Comparison of ENCODE assay signal across 20 cellular contexts in genomic region chr1:26389604-26390247, GRCh38. TPM values are rescaled to one million over a fixed set of nuclear protein-coding genes. Genes with fewer than 3 reads are reported as not detected.
DNase-seq lines count a peak whose midpoint lies in the region; ATAC-seq lines count a peak whose summit lies in the region.
"Had no signal": no experiment of that assay in that cellular context is flagged by ENCODE, and none has a peak within 500 bp of the region (broad histone marks: within the 10 kb centered on the region; RNA-seq: fewer than 3 reads in every experiment).

No MANE protein-coding gene starts in this region.

- no peak overlapping the region for H3K9ac ChIP-seq in neuronal stem cell (ENCODE audit: low read depth, low read length, poor library complexity)
- H3K9ac ChIP-seq: BLaER1 had no signal

- ATAC-seq in activated CD8-positive, alpha-beta memory T cell treated with anti-CD3 and anti-CD28 coated beads, Interleukin-2, amount 10 ng/mL, durations not matched to agents 7 days and 5 days: peak; percentile 22
- peak; percentile 64 for ATAC-seq in activated CD8-positive, alpha-beta T cell treated with anti-CD3 and anti-CD28 coated beads, Interleukin-2, amount 10 ng/mL, durations not matched to agents 7 days and 5 days
- ATAC-seq in GM21528 (IDR thresholded peaks at IDR 0.05; ENCODE audit: low FRiP score, unreplicated experiment): no peak

- no peaks in the 10 kb centered on the region for H3K36me3 ChIP-seq in neuronal stem cell (replicated peaks in 1 of 2; ENCODE audit: control insufficient read depth in 2 of 2, insufficient read depth in 2 of 2, low read length in 2 of 2)
- H3K36me3 ChIP-seq: BLaER1, HAP-1 had no signal

- H3K4me1 ChIP-seq in neuronal stem cell (ENCODE audit: control insufficient read depth in 2 of 2, insufficient read depth in 1 of 2, low read depth in 1 of 2, low read length in 2 of 2): peaks cover 14 to 23% of the 10 kb centered on the region in 2 donors
- H3K4me1 ChIP-seq: HAP-1 had no signal

- H3K27me3 Mint-ChIP-seq in activated CD8-positive, alpha-beta memory T cell treated with anti-CD3 and anti-CD28 coated beads, Interleukin-2, amount 10 ng/mL, durations not matched to agents 7 days and 5 days: no peaks in the 10 kb centered on the region
- peaks cover 3% of the 10 kb centered on the region for H3K27me3 Mint-ChIP-seq in activated CD8-positive, alpha-beta T cell treated with anti-CD3 and anti-CD28 coated beads, Interleukin-2, amount 10 ng/mL, durations not matched to agents 7 days and 5 days (ENCODE audit: low read depth)

- peak overlapping the region; percentile 46 for H2BK15ac ChIP-seq in neuronal stem cell (ENCODE audit: low read length)

- no peaks in the 10 kb centered on the region for H3K79me1 ChIP-seq in neuronal stem cell (ENCODE audit: low read depth, low read length)

- H3K9me3 ChIP-seq in neuronal stem cell (replicated peaks in 1 of 2; ENCODE audit: control insufficient read depth in 2 of 2, insufficient read depth in 1 of 2, low read depth in 1 of 2, low read length in 2 of 2): no peaks in the 10 kb centered on the region
- H3K9me3 ChIP-seq: BLaER1, HAP-1 had no signal

- no CpG with 5 or more reads among the region's 4 CpGs for WGBS in neuronal stem cell (ENCODE audit: extremely low coverage in 2 of 2, insufficient read length in 2 of 2, insufficient replicate concordance in 1 of 2), 2 donors

- no peak overlapping the region for H2BK120ac ChIP-seq in neuronal stem cell (ENCODE audit: low read depth, low read length)

- no peaks in the 10 kb centered on the region for H3K27me3 ChIP-seq in neuronal stem cell (ENCODE audit: control insufficient read depth in 3 of 3, insufficient read depth in 3 of 3, low read depth in 1 of 3, low read length in 3 of 3)
- H3K27me3 ChIP-seq: BLaER1 had no signal

- peak overlapping the region; percentile 31 for H2AFZ ChIP-seq in neuronal stem cell (ENCODE audit: low read length)

- H3K9me3 Mint-ChIP-seq in activated CD8-positive, alpha-beta memory T cell treated with anti-CD3 and anti-CD28 coated beads, Interleukin-2, amount 10 ng/mL, durations not matched to agents 7 days and 5 days (ENCODE audit: low read depth): no peaks in the 10 kb centered on the region
- no peaks in the 10 kb centered on the region for H3K9me3 Mint-ChIP-seq in activated CD8-positive, alpha-beta T cell treated with anti-CD3 and anti-CD28 coated beads, Interleukin-2, amount 10 ng/mL, durations not matched to agents 7 days and 5 days (ENCODE audit: insufficient read depth)

- POLR2A ChIA-PET in activated CD8-positive, alpha-beta T cell treated with anti-CD3 and anti-CD28 coated beads, Interleukin-2, amount 10 ng/mL, durations not matched to agents 7 days and 5 days (lab: Charles Lee): interaction anchor here (0.7 kb wide), 1 partner anchor 31 kb away, joined by 3 read pairs; no protein-coding TSS in a partner anchor

- H3K4me3 Mint-ChIP-seq in activated CD8-positive, alpha-beta memory T cell treated with anti-CD3 and anti-CD28 coated beads, Interleukin-2, amount 10 ng/mL, durations not matched to agents 7 days and 5 days: no peak overlapping the region
- peak overlapping the region; percentile 34 for H3K4me3 Mint-ChIP-seq in activated CD8-positive, alpha-beta T cell treated with anti-CD3 and anti-CD28 coated beads, Interleukin-2, amount 10 ng/mL, durations not matched to agents 7 days and 5 days

- peak overlapping the region; percentile 84 for H3K27ac Mint-ChIP-seq in activated CD8-positive, alpha-beta memory T cell treated with anti-CD3 and anti-CD28 coated beads, Interleukin-2, amount 10 ng/mL, durations not matched to agents 7 days and 5 days
- H3K27ac Mint-ChIP-seq in activated CD8-positive, alpha-beta T cell treated with anti-CD3 and anti-CD28 coated beads, Interleukin-2, amount 10 ng/mL, durations not matched to agents 7 days and 5 days: peak overlapping the region; percentile 81

- no peak overlapping the region for H4K91ac ChIP-seq in neuronal stem cell (ENCODE audit: low read depth, low read length, poor library complexity)

- CTCF ChIA-PET in activated CD8-positive, alpha-beta memory T cell treated with anti-CD3 and anti-CD28 coated beads, Interleukin-2, amount 10 ng/mL, durations not matched to agents 7 days and 5 days (lab: Charles Lee): interaction anchor here (0.8 to 13.6 kb wide), 16 partner anchors 12 to 246 kb away, joined by 3 to 180 read pairs (median 10); partner anchors contain the start of genes C1orf232, CEP85, SH3BGRL3 and ZNF593
- CTCF ChIA-PET in activated CD8-positive, alpha-beta T cell treated with anti-CD3 and anti-CD28 coated beads, Interleukin-2, amount 10 ng/mL, durations not matched to agents 7 days and 5 days (lab: Charles Lee): interaction anchor here (0.8 to 9.2 kb wide), 13 partner anchors 13 to 220 kb away, joined by 3 to 141 read pairs (median 17); partner anchors contain the start of gene ZNF593

- H3K18ac ChIP-seq in neuronal stem cell (ENCODE audit: low read length): peak overlapping the region; percentile 30

- no peaks in the 10 kb centered on the region for H3K36me3 Mint-ChIP-seq in activated CD8-positive, alpha-beta memory T cell treated with anti-CD3 and anti-CD28 coated beads, Interleukin-2, amount 10 ng/mL, durations not matched to agents 7 days and 5 days
- H3K36me3 Mint-ChIP-seq in activated CD8-positive, alpha-beta T cell treated with anti-CD3 and anti-CD28 coated beads, Interleukin-2, amount 10 ng/mL, durations not matched to agents 7 days and 5 days (ENCODE audit: low read depth): no peaks in the 10 kb centered on the region

- peak overlapping the region; percentile 68 for H2BK5ac ChIP-seq in neuronal stem cell (ENCODE audit: low read length)

- peak overlapping the region; percentile 6 for H3K23ac ChIP-seq in neuronal stem cell (ENCODE audit: low read depth, low read length, poor library complexity)

- H3K27ac ChIP-seq in neuronal stem cell (replicated peaks; ENCODE audit: low read length): no peak overlapping the region
- H3K27ac ChIP-seq: BLaER1 had no signal

- H4K8ac ChIP-seq in neuronal stem cell (ENCODE audit: low read depth, low read length): peak overlapping the region; percentile 56

- DNase-seq in activated CD8-positive, alpha-beta memory T cell treated with anti-CD3 and anti-CD28 coated beads, Interleukin-2, amount 10 ng/mL, durations not matched to agents 7 days and 5 days: peak; percentile 65
- no peak for DNase-seq in activated CD8-positive, alpha-beta memory T cell treated with anti-CD3 and anti-CD28 coated beads for 24 hours
- DNase-seq in activated CD8-positive, alpha-beta T cell treated with anti-CD3 and anti-CD28 coated beads, Interleukin-2, amount 10 ng/mL, durations not matched to agents 7 days and 5 days: peak; percentile 64
- no peak for DNase-seq in neuronal stem cell (ENCODE audit: low spot score)
- DNase-seq in NCI-H1417 treated with DMSO at 0.1 percent for 48 hours (lab: John Stamatoyannopoulos, UW): no peak
- DNase-seq: DMS79 treated with DMSO at 0.1 percent for 48 hours; IMR-90; NCI-H1105 treated with DMSO at 0.1 percent for 48 hours; NCI-H187; NCI-H446; NCI-H69; NK-92 treated with Interleukin-12 subunit alpha and Interleukin-12 subunit beta, amount 100 ng/mL, for 24 hours; SHP77 had no signal

- H3K4me2 ChIP-seq in neuronal stem cell (ENCODE audit: insufficient read depth, low read length, poor library complexity, severe bottlenecking): no peak overlapping the region
- H3K4me2 ChIP-seq: BLaER1 had no signal

- peak overlapping the region; percentile 59 for H2AK5ac ChIP-seq in neuronal stem cell (ENCODE audit: low read depth, low read length)

- no peak overlapping the region for H2BK12ac ChIP-seq in neuronal stem cell (ENCODE audit: low read length)

- H3K14ac ChIP-seq in neuronal stem cell (ENCODE audit: low read length): no peak overlapping the region

- no peak overlapping the region for H3K4ac ChIP-seq in neuronal stem cell (ENCODE audit: low read length)

- H3K4me3 ChIP-seq in neuronal stem cell (ENCODE audit: low read length in 2 of 2): no peak overlapping the region
- H3K4me3 ChIP-seq: BLaER1, HAP-1 had no signal

- H3K4me1 Mint-ChIP-seq in activated CD8-positive, alpha-beta memory T cell treated with anti-CD3 and anti-CD28 coated beads, Interleukin-2, amount 10 ng/mL, durations not matched to agents 7 days and 5 days: peaks cover 69% of the 10 kb centered on the region
- peaks cover 72% of the 10 kb centered on the region for H3K4me1 Mint-ChIP-seq in activated CD8-positive, alpha-beta T cell treated with anti-CD3 and anti-CD28 coated beads, Interleukin-2, amount 10 ng/mL, durations not matched to agents 7 days and 5 days (ENCODE audit: low read depth)

RNA-seq across cellular contexts. Expression of gene ZNF683, which starts 17.2 kb away (rescaled TPM):
- total RNA-seq in activated CD8-positive, alpha-beta memory T cell treated with anti-CD3 and anti-CD28 coated beads, Interleukin-2, amount 10 ng/mL, durations not matched to agents 7 days and 5 days: 10 to 100 TPM in 1 of 2 experiments, 1 to 10 TPM in 1; 7.0 to 26.3 TPM
- total RNA-seq in activated CD8-positive, alpha-beta T cell treated with anti-CD3 and anti-CD28 coated beads, Interleukin-2, amount 10 ng/mL, durations not matched to agents 7 days and 5 days: 10 to 100 TPM; 24.0 to 26.6 TPM
- not detected for polyA plus RNA-seq in neuronal stem cell (2013, experiment 1 of 2)
- polyA plus RNA-seq in neuronal stem cell (2013, experiment 2 of 2): not detected
- total RNA-seq: A172, HT-29, IMR-90, LHCN-M2, OCI-LY7 had no signal
- polyA plus RNA-seq: IMR-90 had no signal

RNA-seq across cellular contexts. Expression of gene LIN28A, which starts 20.9 kb away (rescaled TPM):
- total RNA-seq in activated CD8-positive, alpha-beta memory T cell treated with anti-CD3 and anti-CD28 coated beads, Interleukin-2, amount 10 ng/mL, durations not matched to agents 7 days and 5 days: not detected
- not detected for total RNA-seq in activated CD8-positive, alpha-beta T cell treated with anti-CD3 and anti-CD28 coated beads, Interleukin-2, amount 10 ng/mL, durations not matched to agents 7 days and 5 days
- 961 TPM for polyA plus RNA-seq in neuronal stem cell (2013, experiment 1 of 2)
- 962 TPM for polyA plus RNA-seq in neuronal stem cell (2013, experiment 2 of 2)
- total RNA-seq: A172, HT-29, IMR-90, OCI-LY7 had no signal
- polyA plus RNA-seq: IMR-90 had no signal

RNA-seq across cellular contexts. Expression of gene CRYBG2, which starts 35.8 kb away (rescaled TPM):
- total RNA-seq in activated CD8-positive, alpha-beta memory T cell treated with anti-CD3 and anti-CD28 coated beads, Interleukin-2, amount 10 ng/mL, durations not matched to agents 7 days and 5 days: 1 to 10 TPM; 5.7 to 8.6 TPM
- 1 to 10 TPM; 7.6 to 8.7 TPM for total RNA-seq in activated CD8-positive, alpha-beta T cell treated with anti-CD3 and anti-CD28 coated beads, Interleukin-2, amount 10 ng/mL, durations not matched to agents 7 days and 5 days
- 7.8 TPM for polyA plus RNA-seq in neuronal stem cell (2013, experiment 1 of 2)
- polyA plus RNA-seq in neuronal stem cell (2013, experiment 2 of 2): 9.1 TPM
- total RNA-seq: IMR-90, LHCN-M2 had no signal
- polyA plus RNA-seq: IMR-90 had no signal

RNA-seq across cellular contexts. Expression of gene DHDDS, which starts 42.4 kb away (rescaled TPM):
- 10 to 100 TPM; 49.2 to 54.0 TPM for total RNA-seq in activated CD8-positive, alpha-beta memory T cell treated with anti-CD3 and anti-CD28 coated beads, Interleukin-2, amount 10 ng/mL, durations not matched to agents 7 days and 5 days
- 10 to 100 TPM; 48.3 to 49.5 TPM for total RNA-seq in activated CD8-positive, alpha-beta T cell treated with anti-CD3 and anti-CD28 coated beads, Interleukin-2, amount 10 ng/mL, durations not matched to agents 7 days and 5 days
- polyA plus RNA-seq in neuronal stem cell (2013, experiment 1 of 2): 20.8 TPM
- polyA plus RNA-seq in neuronal stem cell (2013, experiment 2 of 2): 20.2 TPM

Comparison
In these comparisons a context has a peak if more than half of its experiments do, and no peak if none do; other contexts are left out.
1. DNase-seq: peak in activated CD8-positive, alpha-beta memory T cell treated with anti-CD3 and anti-CD28 coated beads, Interleukin-2, amount 10 ng/mL, durations not matched to agents 7 days and 5 days (single experiment) and activated CD8-positive, alpha-beta T cell treated with anti-CD3 and anti-CD28 coated beads, Interleukin-2, amount 10 ng/mL, durations not matched to agents 7 days and 5 days (single experiment); none in activated CD8-positive, alpha-beta memory T cell treated with anti-CD3 and anti-CD28 coated beads for 24 hours (single experiment), neuronal stem cell (single experiment) and NCI-H1417 treated with DMSO at 0.1 percent for 48 hours (single experiment).